1 cellular context compared by ENCODE assay signal in the genomic region with DNA sequence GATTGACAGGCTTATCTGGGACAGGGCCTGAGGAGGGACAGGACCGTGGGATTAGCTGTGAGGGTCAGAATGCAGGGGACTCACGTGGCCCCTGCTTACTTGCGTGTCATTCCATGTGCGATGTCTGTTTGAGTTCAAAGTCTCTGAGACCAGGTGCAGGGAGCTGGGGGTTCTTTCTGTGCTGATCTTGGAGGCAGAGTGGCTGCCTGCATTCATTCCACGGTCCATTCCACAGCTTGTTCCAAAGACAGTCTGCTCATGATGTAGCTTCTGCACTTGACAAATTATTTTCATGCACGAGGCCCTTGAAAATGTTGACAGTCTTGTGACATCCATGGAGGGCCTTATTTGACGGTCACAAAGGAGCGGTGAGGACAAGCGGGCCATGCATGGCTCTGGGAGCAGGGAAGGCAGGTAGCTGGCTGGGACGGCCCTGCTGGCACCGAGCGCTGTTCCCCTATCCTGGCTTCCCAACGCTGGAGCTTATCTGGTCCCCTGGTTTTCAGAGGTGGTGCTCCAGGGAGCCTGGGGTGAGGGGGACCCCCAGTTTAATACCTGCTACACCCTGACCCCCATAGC.
TF ChIP-seq lines count a peak whose summit lies in the region.

No MANE protein-coding gene starts in this region.

TF ChIP-seq in K562, 482 proteins besides CTCF, POLR2A, EP300 and RAD21 (continued from another document):
- TF ChIP-seq, protein P1, sequence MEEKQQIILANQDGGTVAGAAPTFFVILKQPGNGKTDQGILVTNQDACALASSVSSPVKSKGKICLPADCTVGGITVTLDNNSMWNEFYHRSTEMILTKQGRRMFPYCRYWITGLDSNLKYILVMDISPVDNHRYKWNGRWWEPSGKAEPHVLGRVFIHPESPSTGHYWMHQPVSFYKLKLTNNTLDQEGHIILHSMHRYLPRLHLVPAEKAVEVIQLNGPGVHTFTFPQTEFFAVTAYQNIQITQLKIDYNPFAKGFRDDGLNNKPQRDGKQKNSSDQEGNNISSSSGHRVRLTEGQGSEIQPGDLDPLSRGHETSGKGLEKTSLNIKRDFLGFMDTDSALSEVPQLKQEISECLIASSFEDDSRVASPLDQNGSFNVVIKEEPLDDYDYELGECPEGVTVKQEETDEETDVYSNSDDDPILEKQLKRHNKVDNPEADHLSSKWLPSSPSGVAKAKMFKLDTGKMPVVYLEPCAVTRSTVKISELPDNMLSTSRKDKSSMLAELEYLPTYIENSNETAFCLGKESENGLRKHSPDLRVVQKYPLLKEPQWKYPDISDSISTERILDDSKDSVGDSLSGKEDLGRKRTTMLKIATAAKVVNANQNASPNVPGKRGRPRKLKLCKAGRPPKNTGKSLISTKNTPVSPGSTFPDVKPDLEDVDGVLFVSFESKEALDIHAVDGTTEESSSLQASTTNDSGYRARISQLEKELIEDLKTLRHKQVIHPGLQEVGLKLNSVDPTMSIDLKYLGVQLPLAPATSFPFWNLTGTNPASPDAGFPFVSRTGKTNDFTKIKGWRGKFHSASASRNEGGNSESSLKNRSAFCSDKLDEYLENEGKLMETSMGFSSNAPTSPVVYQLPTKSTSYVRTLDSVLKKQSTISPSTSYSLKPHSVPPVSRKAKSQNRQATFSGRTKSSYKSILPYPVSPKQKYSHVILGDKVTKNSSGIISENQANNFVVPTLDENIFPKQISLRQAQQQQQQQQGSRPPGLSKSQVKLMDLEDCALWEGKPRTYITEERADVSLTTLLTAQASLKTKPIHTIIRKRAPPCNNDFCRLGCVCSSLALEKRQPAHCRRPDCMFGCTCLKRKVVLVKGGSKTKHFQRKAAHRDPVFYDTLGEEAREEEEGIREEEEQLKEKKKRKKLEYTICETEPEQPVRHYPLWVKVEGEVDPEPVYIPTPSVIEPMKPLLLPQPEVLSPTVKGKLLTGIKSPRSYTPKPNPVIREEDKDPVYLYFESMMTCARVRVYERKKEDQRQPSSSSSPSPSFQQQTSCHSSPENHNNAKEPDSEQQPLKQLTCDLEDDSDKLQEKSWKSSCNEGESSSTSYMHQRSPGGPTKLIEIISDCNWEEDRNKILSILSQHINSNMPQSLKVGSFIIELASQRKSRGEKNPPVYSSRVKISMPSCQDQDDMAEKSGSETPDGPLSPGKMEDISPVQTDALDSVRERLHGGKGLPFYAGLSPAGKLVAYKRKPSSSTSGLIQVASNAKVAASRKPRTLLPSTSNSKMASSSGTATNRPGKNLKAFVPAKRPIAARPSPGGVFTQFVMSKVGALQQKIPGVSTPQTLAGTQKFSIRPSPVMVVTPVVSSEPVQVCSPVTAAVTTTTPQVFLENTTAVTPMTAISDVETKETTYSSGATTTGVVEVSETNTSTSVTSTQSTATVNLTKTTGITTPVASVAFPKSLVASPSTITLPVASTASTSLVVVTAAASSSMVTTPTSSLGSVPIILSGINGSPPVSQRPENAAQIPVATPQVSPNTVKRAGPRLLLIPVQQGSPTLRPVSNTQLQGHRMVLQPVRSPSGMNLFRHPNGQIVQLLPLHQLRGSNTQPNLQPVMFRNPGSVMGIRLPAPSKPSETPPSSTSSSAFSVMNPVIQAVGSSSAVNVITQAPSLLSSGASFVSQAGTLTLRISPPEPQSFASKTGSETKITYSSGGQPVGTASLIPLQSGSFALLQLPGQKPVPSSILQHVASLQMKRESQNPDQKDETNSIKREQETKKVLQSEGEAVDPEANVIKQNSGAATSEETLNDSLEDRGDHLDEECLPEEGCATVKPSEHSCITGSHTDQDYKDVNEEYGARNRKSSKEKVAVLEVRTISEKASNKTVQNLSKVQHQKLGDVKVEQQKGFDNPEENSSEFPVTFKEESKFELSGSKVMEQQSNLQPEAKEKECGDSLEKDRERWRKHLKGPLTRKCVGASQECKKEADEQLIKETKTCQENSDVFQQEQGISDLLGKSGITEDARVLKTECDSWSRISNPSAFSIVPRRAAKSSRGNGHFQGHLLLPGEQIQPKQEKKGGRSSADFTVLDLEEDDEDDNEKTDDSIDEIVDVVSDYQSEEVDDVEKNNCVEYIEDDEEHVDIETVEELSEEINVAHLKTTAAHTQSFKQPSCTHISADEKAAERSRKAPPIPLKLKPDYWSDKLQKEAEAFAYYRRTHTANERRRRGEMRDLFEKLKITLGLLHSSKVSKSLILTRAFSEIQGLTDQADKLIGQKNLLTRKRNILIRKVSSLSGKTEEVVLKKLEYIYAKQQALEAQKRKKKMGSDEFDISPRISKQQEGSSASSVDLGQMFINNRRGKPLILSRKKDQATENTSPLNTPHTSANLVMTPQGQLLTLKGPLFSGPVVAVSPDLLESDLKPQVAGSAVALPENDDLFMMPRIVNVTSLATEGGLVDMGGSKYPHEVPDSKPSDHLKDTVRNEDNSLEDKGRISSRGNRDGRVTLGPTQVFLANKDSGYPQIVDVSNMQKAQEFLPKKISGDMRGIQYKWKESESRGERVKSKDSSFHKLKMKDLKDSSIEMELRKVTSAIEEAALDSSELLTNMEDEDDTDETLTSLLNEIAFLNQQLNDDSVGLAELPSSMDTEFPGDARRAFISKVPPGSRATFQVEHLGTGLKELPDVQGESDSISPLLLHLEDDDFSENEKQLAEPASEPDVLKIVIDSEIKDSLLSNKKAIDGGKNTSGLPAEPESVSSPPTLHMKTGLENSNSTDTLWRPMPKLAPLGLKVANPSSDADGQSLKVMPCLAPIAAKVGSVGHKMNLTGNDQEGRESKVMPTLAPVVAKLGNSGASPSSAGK (IDR thresholded peaks at IDR 0.05) = 0 out of 2 replicates have a peak, but pooled peaks have one; percentile 10
- no peak for TF ChIP-seq RAD51 (IDR thresholded peaks at IDR 0.05; ENCODE audit: borderline replicate concordance, low read depth)
- no peak for TF ChIP-seq XRCC4 (IDR thresholded peaks at IDR 0.05; ENCODE audit: extremely low read depth, insufficient read depth, insufficient read length)
- TF ChIP-seq TBL1XR1 (IDR thresholded peaks at IDR 0.05; ENCODE audit: low read length in 2 of 2) = no peak
